Comparison of ENCODE assay signal across 1 cellular context in the genomic region with DNA sequence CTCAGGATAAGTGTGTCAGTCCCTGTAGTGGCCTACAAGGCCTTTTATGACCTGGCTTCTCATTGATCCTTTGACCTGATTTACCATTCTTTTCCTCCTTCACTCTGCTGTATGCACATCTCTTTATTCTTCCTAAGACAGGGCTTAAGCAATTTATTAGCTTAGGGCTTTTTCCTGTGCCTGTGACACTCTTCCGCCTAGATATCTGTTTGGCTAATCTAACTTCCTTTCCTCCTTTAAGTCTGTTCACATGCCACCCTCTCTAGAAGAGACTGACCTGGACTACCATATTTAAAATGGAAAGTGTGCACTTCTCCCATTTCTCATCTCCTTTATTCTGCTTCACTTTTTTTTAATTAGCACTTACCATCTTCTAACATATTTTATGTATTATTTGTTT.
TF ChIP-seq lines count a peak whose summit lies in the region.

No MANE protein-coding gene starts in this region.

TF ChIP-seq in endothelial cell of umbilical vein, 7 proteins besides CTCF, POLR2A, EP300 and RAD21:
- TF ChIP-seq MYC (IDR thresholded peaks at IDR 0.05; ENCODE audit: low read depth, low read length) = no peak
- no peak for TF ChIP-seq FOS (IDR thresholded peaks at IDR 0.05; ENCODE audit: borderline replicate concordance, insufficient read depth, low read length)
- TF ChIP-seq GATA2 (IDR thresholded peaks at IDR 0.05; ENCODE audit: insufficient read depth, insufficient read length, low read depth, low read length) = peak; percentile 74
